16 cellular contexts compared by ENCODE assay signal in genomic region chr20:13493143-13493542, GRCh38.
"Had no signal": no experiment of that assay in that cellular context is flagged by ENCODE, and none has a peak within 500 bp of the region (broad histone marks: within the 10 kb centered on the region; RNA-seq: fewer than 3 reads in every experiment).

No MANE protein-coding gene starts in this region.

- DNase-seq: activated CD4-positive, alpha-beta T cell treated with anti-CD3 and anti-CD28 coated beads, Interleukin-2, amount 50 U/mL, for 4 hours; activated naive CD4-positive, alpha-beta T cell treated with anti-CD3 and anti-CD28 coated beads for 36 hours; foreskin keratinocyte; head of caudate nucleus; naive thymus-derived CD8-positive, alpha-beta T cell; occipital lobe; stimulated activated CD4-positive, alpha-beta T cell treated with anti-CD3 and anti-CD28 coated beads, Interleukin-4, amount 100 ng/mL, for 4 hours; stimulated activated CD8-positive, alpha-beta memory T cell treated with anti-CD3 and anti-CD28 coated beads, Interleukin-4, amount 100 ng/mL, for 48 hours; stimulated activated naive CD4-positive, alpha-beta T cell treated with Interleukin-2 at 50 U/mL for 16 hours; substantia nigra; upper lobe of right lung had no signal

- ATAC-seq: activated CD4-positive, CD25-positive, alpha-beta regulatory T cell treated with anti-CD3 and anti-CD28 coated beads, Interleukin-2, amount 50 U/mL, for 24 hours; left lobe of liver; naive thymus-derived CD8-positive, alpha-beta T cell; upper lobe of right lung had no signal

- H3K4me3 ChIP-seq: right atrium auricular region, skin epidermis, upper lobe of right lung had no signal

- H3K36me3 ChIP-seq: right atrium auricular region, upper lobe of right lung had no signal

- H3K27ac ChIP-seq: foreskin keratinocyte, upper lobe of right lung had no signal

- H3K9me3 ChIP-seq: upper lobe of right lung had no signal

- H3K27ac Mint-ChIP-seq: activated naive CD4-positive, alpha-beta T cell treated with anti-CD3 and anti-CD28 coated beads for 36 hours; activated T-helper 2 cell treated with anti-CD3 and anti-CD28 coated beads, Interferon-gamma antibody, Interleukin-2, Interleukin-4, amounts not matched to agents 10 μg/mL and 5 μg/mL and 100 μg/mL, durations not matched to agents 14 hours and 24 hours and 36 hours; naive thymus-derived CD8-positive, alpha-beta T cell had no signal

- H3K4me3 Mint-ChIP-seq: activated naive CD4-positive, alpha-beta T cell treated with anti-CD3 and anti-CD28 coated beads for 36 hours; naive thymus-derived CD8-positive, alpha-beta T cell had no signal

- H3K27me3 Mint-ChIP-seq: naive thymus-derived CD8-positive, alpha-beta T cell had no signal

- H3K27me3 ChIP-seq: foreskin keratinocyte, right atrium auricular region, upper lobe of right lung had no signal
